Comparison of ENCODE assay signal across 12 cellular contexts in genomic region chr17:1989135-1989534, GRCh38. TPM values are rescaled to one million over a fixed set of nuclear protein-coding genes. Genes with fewer than 3 reads are reported as not detected.
DNase-seq lines count a peak whose midpoint lies in the region; ATAC-seq, FAIRE-seq and TF ChIP-seq lines count a peak whose summit lies in the region.
"Had no signal": no experiment of that assay in that cellular context is flagged by ENCODE, and none has a peak within 500 bp of the region (broad histone marks: within the 10 kb centered on the region; RNA-seq: fewer than 3 reads in every experiment).

No MANE protein-coding gene starts in this region.

- H3K79me2 ChIP-seq in neural progenitor cell (ENCODE audit: low read depth): no peaks in the 10 kb centered on the region

- H3K4me2 ChIP-seq in neural progenitor cell: no peak overlapping the region

- H3K27ac ChIP-seq in RWPE1 (peak overlapping the region; percentile 95), esophagus squamous epithelium (peak overlapping the region in 3 of 4 donors; percentile 7 to 54 (median 22)), pancreas (no peak overlapping the region), neural progenitor cell (no peak overlapping the region), substantia nigra (ENCODE audit: low read depth, low read length, poor library complexity, severe bottlenecking) (no peak overlapping the region)

- intact Hi-C loops in esophagus squamous epithelium (cut with DNase I) (no loop called here), pancreas (cut with DNase I) (no loop called here)

- H2AFZ ChIP-seq in neural progenitor cell (replicated peaks): no peak overlapping the region

- H3K4me3 ChIP-seq in esophagus squamous epithelium (no peak overlapping the region), pancreas (no peak overlapping the region), neural progenitor cell (no peak overlapping the region)

- TF ChIP-seq CTCF in RWPE1 (conservative IDR thresholded peaks at IDR 0.05; ENCODE audit: low read depth) (no peak), esophagus squamous epithelium (IDR thresholded peaks at IDR 0.05) (no peak), pancreas (IDR thresholded peaks at IDR 0.05) (no peak), neural progenitor cell (IDR thresholded peaks at IDR 0.05) (no peak)

- peaks cover 22% of the 10 kb centered on the region for H3K4me1 Mint-ChIP-seq in neural progenitor cell
- H3K4me1 Mint-ChIP-seq: naive B cell; stimulated activated effector memory CD8-positive, alpha-beta T cell treated with anti-CD3 and anti-CD28 coated beads, Interleukin-12 subunit alpha, Interleukin-12 subunit beta, amount 100 ng/mL, for 72 hours had no signal

- peaks cover 2% of the 10 kb centered on the region for H3K27me3 Mint-ChIP-seq in neural progenitor cell (ENCODE audit: insufficient read depth, low read depth)

- H3K9me3 ChIP-seq in esophagus squamous epithelium (no peaks in the 10 kb centered on the region), pancreas (no peaks in the 10 kb centered on the region), neural progenitor cell (ENCODE audit: low read depth) (no peaks in the 10 kb centered on the region)

- WGBS in esophagus squamous epithelium, 2 donors: 37 to 54% methylated on average over 10 of the region's 10 CpGs
- WGBS in pancreas, 2 donors: 85 to 89% methylated on average over 10 of the region's 10 CpGs

- CTCF ChIA-PET in RWPE1 (lab: Yijun Ruan, JAX): no interaction called here

- H3K27me3 ChIP-seq in esophagus squamous epithelium (no peaks in the 10 kb centered on the region), pancreas (no peaks in the 10 kb centered on the region), neural progenitor cell (peaks cover 7% of the 10 kb centered on the region)

- TF ChIP-seq POLR2A in esophagus squamous epithelium (IDR thresholded peaks at IDR 0.05): no peak

- no peaks in the 10 kb centered on the region for H4K20me1 ChIP-seq in neural progenitor cell (ENCODE audit: low read depth)

- no peaks in the 10 kb centered on the region for H3F3A ChIP-seq in neural progenitor cell (ENCODE audit: low read depth)

- FAIRE-seq in pancreas (lab: Jason Lieb, UNC): no peak

- H3K4me3 Mint-ChIP-seq in neural progenitor cell: no peak overlapping the region
- H3K4me3 Mint-ChIP-seq: stimulated activated effector memory CD8-positive, alpha-beta T cell treated with anti-CD3 and anti-CD28 coated beads, Interleukin-12 subunit alpha, Interleukin-12 subunit beta, amount 100 ng/mL, for 72 hours had no signal

- H3K36me3 Mint-ChIP-seq in neural progenitor cell: no peaks in the 10 kb centered on the region
- H3K36me3 Mint-ChIP-seq: naive B cell; stimulated activated effector memory CD8-positive, alpha-beta T cell treated with anti-CD3 and anti-CD28 coated beads, Interleukin-12 subunit alpha, Interleukin-12 subunit beta, amount 100 ng/mL, for 72 hours had no signal

- H3K36me3 ChIP-seq in esophagus squamous epithelium: no peaks in the 10 kb centered on the region
- H3K36me3 ChIP-seq in pancreas: no peaks in the 10 kb centered on the region
- H3K36me3 ChIP-seq in neural progenitor cell: no peaks in the 10 kb centered on the region

- peak in 3 of 4 donors; percentile 39 to 53 (median 46) for ATAC-seq in pancreas
- ATAC-seq: stimulated activated effector memory CD8-positive, alpha-beta T cell treated with anti-CD3 and anti-CD28 coated beads, Interleukin-12 subunit alpha, Interleukin-12 subunit beta, amount 100 ng/mL, for 72 hours had no signal

- no peaks in the 10 kb centered on the region for H3K9me3 Mint-ChIP-seq in neural progenitor cell
- H3K9me3 Mint-ChIP-seq: naive B cell; stimulated activated effector memory CD8-positive, alpha-beta T cell treated with anti-CD3 and anti-CD28 coated beads, Interleukin-12 subunit alpha, Interleukin-12 subunit beta, amount 100 ng/mL, for 72 hours had no signal

- H3K9ac ChIP-seq in neural progenitor cell: no peak overlapping the region

- peak; percentile 90 for DNase-seq in Daoy (ENCODE audit: low read depth)
- DNase-seq in RWPE1 (ENCODE audit: low spot score): peak; percentile 87
- no peak for DNase-seq in esophagus squamous epithelium (lab: John Stamatoyannopoulos, UW)
- DNase-seq in pancreas: no peak
- DNase-seq in stimulated activated CD4-positive, alpha-beta T cell treated with anti-CD3 and anti-CD28 coated beads, Interleukin-4, amount 100 ng/mL, for 24 hours: no peak
- DNase-seq in neural progenitor cell (ENCODE audit: low spot score): no peak
- DNase-seq in activated T-cell treated with anti-CD3 and anti-CD28 coated beads for 4 hours: no peak
- DNase-seq in substantia nigra (lab: John Stamatoyannopoulos, UW): no peak
- DNase-seq: activated effector memory CD4-positive, alpha-beta T cell treated with Interleukin-2 at 50 U/mL for 16 hours; naive B cell; NCI-H2171 treated with DMSO at 0.1 percent for 48 hours had no signal

- peaks cover 0 to 24% (median 12%) of the 10 kb centered on the region in 3 donors for H3K4me1 ChIP-seq in esophagus squamous epithelium
- no peaks in the 10 kb centered on the region for H3K4me1 ChIP-seq in pancreas
- no peaks in the 10 kb centered on the region for H3K4me1 ChIP-seq in neural progenitor cell

- H3K27ac Mint-ChIP-seq in neural progenitor cell: no peak overlapping the region
- H3K27ac Mint-ChIP-seq: naive B cell; stimulated activated effector memory CD8-positive, alpha-beta T cell treated with anti-CD3 and anti-CD28 coated beads, Interleukin-12 subunit alpha, Interleukin-12 subunit beta, amount 100 ng/mL, for 72 hours had no signal

- POLR2A ChIA-PET in RWPE1 (lab: Yijun Ruan, JAX; ENCODE audit: low non-redundant PET): no interaction called here

RNA-seq across cellular contexts. Expression of gene RTN4RL1, which starts 36.0 kb away (rescaled TPM):
- 0.83 TPM in 1 of 2 replicates, not detected in the other for total RNA-seq in Daoy (2014; rRNA removed; shearing (Covaris generic))
- total RNA-seq in esophagus squamous epithelium (1 to 10 TPM; 1.1 to 4.0 (median 2.0) TPM), pancreas (1 to 10 TPM in 4 of 6 donors, under 1 TPM in 2; 0.93 to 3.6 (median 1.7) TPM), neural progenitor cell (ENCODE audit: low replicate concordance) (3.4 and 7.2 TPM in 2 replicates)
- 1 to 10 TPM; 3.0 to 3.1 TPM for polyA plus RNA-seq in pancreas

RNA-seq across cellular contexts. Expression of gene DPH1, which starts 40.8 kb away (rescaled TPM):
- total RNA-seq in Daoy (2014; rRNA removed; shearing (Covaris generic)): 45.2 TPM in 2 replicates
- total RNA-seq in esophagus squamous epithelium: 10 to 100 TPM; 14.9 to 55.7 (median 22.7) TPM
- total RNA-seq in pancreas: 10 to 100 TPM; 21.8 to 37.7 (median 27.6) TPM
- 10 to 100 TPM; 53.3 to 74.4 TPM for polyA plus RNA-seq in pancreas
- total RNA-seq in neural progenitor cell (ENCODE audit: low replicate concordance): 21.1 and 28.0 TPM in 2 replicates

RNA-seq across cellular contexts. Expression of gene OVCA2, which starts 52.7 kb away (rescaled TPM):
- total RNA-seq in Daoy (2014; rRNA removed; shearing (Covaris generic)): 83.3 and 93.3 TPM in 2 replicates
- total RNA-seq in esophagus squamous epithelium (10 to 100 TPM; 42.3 to 70.5 (median 53.2) TPM), pancreas (10 to 100 TPM; 10.4 to 20.5 (median 17.9) TPM), neural progenitor cell (ENCODE audit: low replicate concordance) (5.4 and 23.1 TPM in 2 replicates)
- polyA plus RNA-seq in pancreas: 10 to 100 TPM; 46.3 to 79.3 TPM

Comparison
In these comparisons a context has a peak if more than half of its experiments do, and no peak if none do; other contexts are left out.
1. DNase-seq: peak in Daoy (single experiment) and RWPE1 (single experiment); none in esophagus squamous epithelium (single experiment), pancreas (0 of 6), stimulated activated CD4-positive, alpha-beta T cell treated with anti-CD3 and anti-CD28 coated beads, Interleukin-4, amount 100 ng/mL, for 24 hours (single experiment), neural progenitor cell (single experiment), activated T-cell treated with anti-CD3 and anti-CD28 coated beads for 4 hours (single experiment) and substantia nigra (0 of 49).
2. H3K27ac ChIP-seq: peak in RWPE1 (single experiment) and esophagus squamous epithelium (3 of 4); none in pancreas (0 of 4), neural progenitor cell (single experiment) and substantia nigra (single experiment).